ENCODE assay signal across 1 cellular context in the genomic region with DNA sequence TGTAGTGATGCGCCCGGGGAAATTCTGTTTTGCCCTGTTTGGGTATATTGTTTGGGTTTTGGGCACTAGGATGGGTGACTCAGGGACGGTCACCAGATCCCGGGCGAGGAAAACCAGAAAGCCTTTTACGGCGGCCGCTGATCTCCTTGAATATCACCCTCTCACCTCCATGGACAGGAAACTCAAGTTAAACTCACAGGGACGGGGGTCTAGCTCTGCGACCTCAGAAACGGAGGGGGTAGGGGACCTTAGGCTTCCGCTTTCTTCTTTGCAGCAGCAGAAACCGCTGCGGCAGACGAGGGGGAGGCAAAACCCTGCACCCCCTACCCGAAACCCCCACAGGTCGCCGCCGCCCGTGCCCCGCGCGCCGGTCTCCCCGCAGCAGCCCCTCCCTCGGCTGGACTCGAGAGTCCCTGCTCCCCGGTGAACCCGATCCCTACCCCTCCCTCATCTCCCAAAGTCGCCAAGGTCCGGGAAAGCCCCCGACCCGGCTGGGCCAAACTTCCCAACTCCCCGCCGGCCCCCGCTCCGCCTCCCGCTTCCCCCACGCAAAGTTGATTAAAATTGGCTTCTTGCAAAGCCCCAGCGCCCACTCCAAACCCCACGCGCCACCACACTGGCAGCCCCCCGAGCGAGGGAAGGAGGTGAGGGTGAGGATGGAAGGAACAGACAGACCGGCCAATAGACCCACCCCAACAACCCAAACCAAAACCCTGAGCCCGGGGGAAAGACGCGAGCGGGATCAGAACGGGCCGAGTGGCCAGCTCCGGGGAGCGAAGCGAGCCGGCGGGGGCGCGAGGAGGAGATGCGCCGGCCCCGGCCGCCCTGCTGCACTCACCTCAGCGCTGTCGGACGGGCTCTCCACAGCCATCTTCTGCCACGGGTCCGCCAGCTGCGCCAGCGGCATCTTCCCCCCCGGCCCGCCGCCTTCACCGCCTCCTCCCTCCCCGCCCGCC.
TF ChIP-seq lines count a peak whose summit lies in the region.

No MANE protein-coding gene starts in this region.

TF ChIP-seq in K562, 482 proteins besides CTCF, POLR2A, EP300 and RAD21 (continued from another document):
- TF ChIP-seq, protein P1, sequence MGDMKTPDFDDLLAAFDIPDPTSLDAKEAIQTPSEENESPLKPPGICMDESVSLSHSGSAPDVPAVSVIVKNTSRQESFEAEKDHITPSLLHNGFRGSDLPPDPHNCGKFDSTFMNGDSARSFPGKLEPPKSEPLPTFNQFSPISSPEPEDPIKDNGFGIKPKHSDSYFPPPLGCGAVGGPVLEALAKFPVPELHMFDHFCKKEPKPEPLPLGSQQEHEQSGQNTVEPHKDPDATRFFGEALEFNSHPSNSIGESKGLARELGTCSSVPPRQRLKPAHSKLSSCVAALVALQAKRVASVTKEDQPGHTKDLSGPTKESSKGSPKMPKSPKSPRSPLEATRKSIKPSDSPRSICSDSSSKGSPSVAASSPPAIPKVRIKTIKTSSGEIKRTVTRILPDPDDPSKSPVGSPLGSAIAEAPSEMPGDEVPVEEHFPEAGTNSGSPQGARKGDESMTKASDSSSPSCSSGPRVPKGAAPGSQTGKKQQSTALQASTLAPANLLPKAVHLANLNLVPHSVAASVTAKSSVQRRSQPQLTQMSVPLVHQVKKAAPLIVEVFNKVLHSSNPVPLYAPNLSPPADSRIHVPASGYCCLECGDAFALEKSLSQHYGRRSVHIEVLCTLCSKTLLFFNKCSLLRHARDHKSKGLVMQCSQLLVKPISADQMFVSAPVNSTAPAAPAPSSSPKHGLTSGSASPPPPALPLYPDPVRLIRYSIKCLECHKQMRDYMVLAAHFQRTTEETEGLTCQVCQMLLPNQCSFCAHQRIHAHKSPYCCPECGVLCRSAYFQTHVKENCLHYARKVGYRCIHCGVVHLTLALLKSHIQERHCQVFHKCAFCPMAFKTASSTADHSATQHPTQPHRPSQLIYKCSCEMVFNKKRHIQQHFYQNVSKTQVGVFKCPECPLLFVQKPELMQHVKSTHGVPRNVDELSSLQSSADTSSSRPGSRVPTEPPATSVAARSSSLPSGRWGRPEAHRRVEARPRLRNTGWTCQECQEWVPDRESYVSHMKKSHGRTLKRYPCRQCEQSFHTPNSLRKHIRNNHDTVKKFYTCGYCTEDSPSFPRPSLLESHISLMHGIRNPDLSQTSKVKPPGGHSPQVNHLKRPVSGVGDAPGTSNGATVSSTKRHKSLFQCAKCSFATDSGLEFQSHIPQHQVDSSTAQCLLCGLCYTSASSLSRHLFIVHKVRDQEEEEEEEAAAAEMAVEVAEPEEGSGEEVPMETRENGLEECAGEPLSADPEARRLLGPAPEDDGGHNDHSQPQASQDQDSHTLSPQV (IDR thresholded peaks at IDR 0.05), result no peak
- no peak for TF ChIP-seq ZFP30 (CRISPR knock-in tag; IDR thresholded peaks at IDR 0.05; ENCODE audit: borderline replicate concordance)
- no peak for TF ChIP-seq KLF6 (CRISPR knock-in tag; IDR thresholded peaks at IDR 0.05; ENCODE audit: borderline replicate concordance)
- TF ChIP-seq SPI1 (IDR thresholded peaks at IDR 0.05; ENCODE audit: borderline replicate concordance, low read depth, low read length), result peak; percentile 64; the same call in 1 of the 2 replicates
- TF ChIP-seq ZNF324 (CRISPR knock-in tag; IDR thresholded peaks at IDR 0.05), result no peak
- TF ChIP-seq ZNF785 (CRISPR knock-in tag; IDR thresholded peaks at IDR 0.05), result no peak
- TF ChIP-seq EGR1 (conservative IDR thresholded peaks at IDR 0.05), result peak; percentile 17; the same call in 1 of the 2 replicates
- 0 out of 2 replicates have a peak, but pooled peaks have one; percentile 1 for TF ChIP-seq POLR2G (IDR thresholded peaks at IDR 0.05; ENCODE audit: low read depth, low read length)
- peak; percentile 60; the same call in 1 of the 2 replicates for TF ChIP-seq ZBTB7A (IDR thresholded peaks at IDR 0.05; ENCODE audit: borderline replicate concordance, control insufficient read depth, low read depth, low read length)
- TF ChIP-seq ZNF143 (CRISPR knock-in tag; IDR thresholded peaks at IDR 0.05), result no peak
- no peak for TF ChIP-seq SREBF2 (CRISPR knock-in tag; IDR thresholded peaks at IDR 0.05)
- peak; percentile 67 for TF ChIP-seq RBFOX2 (IDR thresholded peaks at IDR 0.05; ENCODE audit: low read depth, low read length)
- TF ChIP-seq, protein P2, sequence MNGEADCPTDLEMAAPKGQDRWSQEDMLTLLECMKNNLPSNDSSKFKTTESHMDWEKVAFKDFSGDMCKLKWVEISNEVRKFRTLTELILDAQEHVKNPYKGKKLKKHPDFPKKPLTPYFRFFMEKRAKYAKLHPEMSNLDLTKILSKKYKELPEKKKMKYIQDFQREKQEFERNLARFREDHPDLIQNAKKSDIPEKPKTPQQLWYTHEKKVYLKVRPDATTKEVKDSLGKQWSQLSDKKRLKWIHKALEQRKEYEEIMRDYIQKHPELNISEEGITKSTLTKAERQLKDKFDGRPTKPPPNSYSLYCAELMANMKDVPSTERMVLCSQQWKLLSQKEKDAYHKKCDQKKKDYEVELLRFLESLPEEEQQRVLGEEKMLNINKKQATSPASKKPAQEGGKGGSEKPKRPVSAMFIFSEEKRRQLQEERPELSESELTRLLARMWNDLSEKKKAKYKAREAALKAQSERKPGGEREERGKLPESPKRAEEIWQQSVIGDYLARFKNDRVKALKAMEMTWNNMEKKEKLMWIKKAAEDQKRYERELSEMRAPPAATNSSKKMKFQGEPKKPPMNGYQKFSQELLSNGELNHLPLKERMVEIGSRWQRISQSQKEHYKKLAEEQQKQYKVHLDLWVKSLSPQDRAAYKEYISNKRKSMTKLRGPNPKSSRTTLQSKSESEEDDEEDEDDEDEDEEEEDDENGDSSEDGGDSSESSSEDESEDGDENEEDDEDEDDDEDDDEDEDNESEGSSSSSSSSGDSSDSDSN (IDR thresholded peaks at IDR 0.05; ENCODE audit: borderline replicate concordance in 1 of 2, low read depth in 2 of 2, low read length in 2 of 2), result 0 out of 4 replicates have a peak, but pooled peaks of 1 of the 2 experiments have one; percentile 25
- no peak for TF ChIP-seq LCOR (CRISPR knock-in tag; IDR thresholded peaks at IDR 0.05)
- peak; percentile 66 for TF ChIP-seq RBM22 (IDR thresholded peaks at IDR 0.05; ENCODE audit: low read depth, low read length, poor library complexity, severe bottlenecking)
- TF ChIP-seq POU5F1 (IDR thresholded peaks at IDR 0.05; ENCODE audit: borderline replicate concordance, low read depth, low read length, partially characterized antibody), result no peak
- peak; percentile 3 for TF ChIP-seq ZFX (CRISPR knock-in tag; IDR thresholded peaks at IDR 0.05)
- no peak for TF ChIP-seq DDX20 (tag; IDR thresholded peaks at IDR 0.05; ENCODE audit: low read depth)
- TF ChIP-seq, protein P3, sequence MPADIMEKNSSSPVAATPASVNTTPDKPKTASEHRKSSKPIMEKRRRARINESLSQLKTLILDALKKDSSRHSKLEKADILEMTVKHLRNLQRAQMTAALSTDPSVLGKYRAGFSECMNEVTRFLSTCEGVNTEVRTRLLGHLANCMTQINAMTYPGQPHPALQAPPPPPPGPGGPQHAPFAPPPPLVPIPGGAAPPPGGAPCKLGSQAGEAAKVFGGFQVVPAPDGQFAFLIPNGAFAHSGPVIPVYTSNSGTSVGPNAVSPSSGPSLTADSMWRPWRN (IDR thresholded peaks at IDR 0.05; ENCODE audit: low read depth), result no peak
- TF ChIP-seq, protein P4, sequence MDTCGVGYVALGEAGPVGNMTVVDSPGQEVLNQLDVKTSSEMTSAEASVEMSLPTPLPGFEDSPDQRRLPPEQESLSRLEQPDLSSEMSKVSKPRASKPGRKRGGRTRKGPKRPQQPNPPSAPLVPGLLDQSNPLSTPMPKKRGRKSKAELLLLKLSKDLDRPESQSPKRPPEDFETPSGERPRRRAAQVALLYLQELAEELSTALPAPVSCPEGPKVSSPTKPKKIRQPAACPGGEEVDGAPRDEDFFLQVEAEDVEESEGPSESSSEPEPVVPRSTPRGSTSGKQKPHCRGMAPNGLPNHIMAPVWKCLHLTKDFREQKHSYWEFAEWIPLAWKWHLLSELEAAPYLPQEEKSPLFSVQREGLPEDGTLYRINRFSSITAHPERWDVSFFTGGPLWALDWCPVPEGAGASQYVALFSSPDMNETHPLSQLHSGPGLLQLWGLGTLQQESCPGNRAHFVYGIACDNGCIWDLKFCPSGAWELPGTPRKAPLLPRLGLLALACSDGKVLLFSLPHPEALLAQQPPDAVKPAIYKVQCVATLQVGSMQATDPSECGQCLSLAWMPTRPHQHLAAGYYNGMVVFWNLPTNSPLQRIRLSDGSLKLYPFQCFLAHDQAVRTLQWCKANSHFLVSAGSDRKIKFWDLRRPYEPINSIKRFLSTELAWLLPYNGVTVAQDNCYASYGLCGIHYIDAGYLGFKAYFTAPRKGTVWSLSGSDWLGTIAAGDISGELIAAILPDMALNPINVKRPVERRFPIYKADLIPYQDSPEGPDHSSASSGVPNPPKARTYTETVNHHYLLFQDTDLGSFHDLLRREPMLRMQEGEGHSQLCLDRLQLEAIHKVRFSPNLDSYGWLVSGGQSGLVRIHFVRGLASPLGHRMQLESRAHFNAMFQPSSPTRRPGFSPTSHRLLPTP (IDR thresholded peaks at IDR 0.05; ENCODE audit: borderline replicate concordance, extremely low read depth, insufficient read length), result no peak
- no peak for TF ChIP-seq KAT7 (CRISPR knock-in tag; IDR thresholded peaks at IDR 0.05; ENCODE audit: borderline replicate concordance)
- TF ChIP-seq CHD1 (IDR thresholded peaks at IDR 0.05; ENCODE audit: low read length), result peak; percentile 27
- TF ChIP-seq, protein P5, sequence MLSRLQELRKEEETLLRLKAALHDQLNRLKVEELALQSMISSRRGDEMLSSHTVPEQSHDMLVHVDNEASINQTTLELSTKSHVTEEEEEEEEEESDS (CRISPR knock-in tag; IDR thresholded peaks at IDR 0.05), result no peak
- TF ChIP-seq STAG1 (CRISPR knock-in tag; IDR thresholded peaks at IDR 0.05; ENCODE audit: borderline replicate concordance), result no peak
TF ChIP-seq in K562: peak in this region for 9.
